Comparison of ENCODE assay signal across 32 cellular contexts in genomic region chr20:61871160-61871559, GRCh38.
"Had no signal": no experiment of that assay in that cellular context is flagged by ENCODE, and none has a peak within 500 bp of the region (broad histone marks: within the 10 kb centered on the region; RNA-seq: fewer than 3 reads in every experiment).

No MANE protein-coding gene starts in this region.

- FAIRE-seq: bronchial epithelial cell, TTC549 had no signal

- ATAC-seq: activated CD4-positive, alpha-beta T cell treated with anti-CD3 and anti-CD28 coated beads for 36 hours; activated CD4-positive, CD25-positive, alpha-beta regulatory T cell treated with anti-CD3 and anti-CD28 coated beads, Interleukin-2, amount 50 U/mL, for 24 hours; activated CD8-positive, alpha-beta memory T cell treated with anti-CD3 and anti-CD28 coated beads, Interleukin-2, amount 10 ng/mL, durations not matched to agents 7 days and 5 days; activated CD8-positive, alpha-beta T cell treated with anti-CD3 and anti-CD28 coated beads, Interleukin-2, amount 10 ng/mL, durations not matched to agents 7 days and 5 days; activated naive CD8-positive, alpha-beta T cell treated with anti-CD3 and anti-CD28 coated beads, Interleukin-2, amount 50 U/mL, for 24 hours had no signal

- H3K4me1 ChIP-seq: ascending aorta had no signal

- H3K27me3 ChIP-seq: ascending aorta, cardiac muscle cell had no signal

- H3K27ac ChIP-seq: ascending aorta, cardiac muscle cell, VCaP had no signal

- H3K36me3 ChIP-seq: ascending aorta, cardiac muscle cell had no signal

- H3K4me3 ChIP-seq: ascending aorta, cardiac muscle cell had no signal

- H3K9me3 ChIP-seq: ascending aorta had no signal

- DNase-seq: activated CD4-positive, alpha-beta memory T cell treated with anti-CD3 and anti-CD28 coated beads, Interleukin-2, amount 10 ng/mL, durations not matched to agents 7 days and 5 days; activated CD4-positive, alpha-beta T cell treated with anti-CD3 and anti-CD28 coated beads for 1 hour; activated CD4-positive, alpha-beta T cell treated with anti-CD3 and anti-CD28 coated beads for 36 hours; activated CD4-positive, alpha-beta T cell treated with anti-CD3 and anti-CD28 coated beads for 48 hours; activated CD4-positive, alpha-beta T cell treated with anti-CD3 and anti-CD28 coated beads, Interleukin-2, amount 10 ng/mL, durations not matched to agents 7 days and 5 days; activated CD4-positive, alpha-beta T cell treated with anti-CD3 and anti-CD28 coated beads, Interleukin-2, amount 50 U/mL, for 48 hours; activated CD4-positive, CD25-positive, alpha-beta regulatory T cell; activated CD8-positive, alpha-beta memory T cell treated with anti-CD3 and anti-CD28 coated beads for 24 hours; activated CD8-positive, alpha-beta memory T cell treated with anti-CD3 and anti-CD28 coated beads, Interleukin-2, amount 10 ng/mL, durations not matched to agents 7 days and 5 days; activated CD8-positive, alpha-beta memory T cell treated with anti-CD3 and anti-CD28 coated beads, Interleukin-2, amount 50 U/mL, for 48 hours; activated CD8-positive, alpha-beta T cell treated with anti-CD3 and anti-CD28 coated beads, Interleukin-2, amount 10 ng/mL, durations not matched to agents 7 days and 5 days; activated effector memory CD4-positive, alpha-beta T cell treated with Interleukin-2 at 50 U/mL for 16 hours; activated gamma-delta T cell; activated naive CD4-positive, alpha-beta T cell treated with anti-CD3 and anti-CD28 coated beads, Interleukin-2, amount 10 ng/mL, durations not matched to agents 7 days and 5 days; activated naive CD4-positive, alpha-beta T cell treated with Interleukin-2 at 50 U/mL for 16 hours; activated naive CD8-positive, alpha-beta T cell treated with anti-CD3 and anti-CD28 coated beads, Interleukin-2, amount 10 ng/mL, durations not matched to agents 7 days and 5 days; activated naive CD8-positive, alpha-beta T cell treated with anti-CD3 and anti-CD28 coated beads, Interleukin-2, amount 50 U/mL, for 24 hours; activated T-cell treated with anti-CD3 and anti-CD28 coated beads, Interleukin-2, amount 50 U/mL, for 24 hours; activated T-cell treated with anti-CD3 and anti-CD28 coated beads, Interleukin-2, amount 50 U/mL, for 48 hours; amygdala; anterior cingulate cortex; caudate nucleus; cerebellar nuclear complex; T-helper 1 cell; T-helper 2 cell; T-helper 9 cell had no signal
